In the genomic region with DNA sequence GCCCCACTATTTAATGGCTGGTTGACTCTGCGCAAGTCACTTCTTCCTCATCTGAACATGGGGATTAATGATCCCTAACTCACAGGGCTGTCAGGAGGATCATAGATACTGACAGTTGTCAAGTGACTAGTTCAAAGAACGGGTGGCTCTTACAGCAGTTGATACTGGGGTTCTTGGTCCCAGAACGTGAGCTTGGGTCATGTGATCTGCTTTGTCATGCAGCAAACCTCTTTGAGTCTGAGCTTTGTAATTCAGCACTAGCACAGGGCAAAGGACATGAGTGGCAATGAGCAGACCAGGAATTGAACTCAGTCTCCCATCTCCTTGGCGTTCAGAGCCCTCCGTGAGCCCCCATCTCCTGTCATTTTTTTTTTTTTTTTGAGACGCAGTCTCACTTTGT, we compare ENCODE assay signal across 22 cellular contexts.
DNase-seq lines count a peak whose midpoint lies in the region; ATAC-seq, FAIRE-seq and TF ChIP-seq lines count a peak whose summit lies in the region.
"Had no signal": no experiment of that assay in that cellular context is flagged by ENCODE, and none has a peak within 500 bp of the region (broad histone marks: within the 10 kb centered on the region; RNA-seq: fewer than 3 reads in every experiment).

No MANE protein-coding gene starts in this region.

- CTCF ChIA-PET in RWPE1 (lab: Yijun Ruan, JAX), result interaction anchor here (0.6 to 0.7 kb wide), 2 partner anchors 55 to 77 kb away, joined by 6 to 11 read pairs; no protein-coding TSS in a partner anchor
- CTCF ChIA-PET in WTC11 (lab: Charles Lee), result interaction anchor here (0.6 to 1.5 kb wide), 4 partner anchors 11 to 207 kb away, joined by 4 to 6 read pairs (median 4); no protein-coding TSS in a partner anchor

- H3K9me3 ChIP-seq in hepatocyte (ENCODE audit: low read depth) (no peaks in the 10 kb centered on the region), small intestine (ENCODE audit: control insufficient read depth, low read depth) (no peaks in the 10 kb centered on the region)
- H3K9me3 ChIP-seq: BE2C, BLaER1 had no signal

- H3K4me3 ChIP-seq in hepatocyte, result no peak overlapping the region
- H3K4me3 ChIP-seq in small intestine (ENCODE audit: low read depth in 1 of 2, low read length in 2 of 2), result no peak overlapping the region
- H3K4me3 ChIP-seq: BLaER1 had no signal

- H3K4me2 ChIP-seq in hepatocyte, result no peak overlapping the region
- H3K4me2 ChIP-seq: BLaER1 had no signal

- H3K9me2 ChIP-seq in hepatocyte (replicated peaks; ENCODE audit: insufficient read depth), result no peaks in the 10 kb centered on the region

- DNase-seq in RWPE1 (ENCODE audit: low spot score), result no peak
- no peak for DNase-seq in WTC11 (ENCODE audit: low spot score)
- no peak for DNase-seq in hepatocyte (ENCODE audit: low spot score)
- DNase-seq in small intestine, result peak; percentile 35
- DNase-seq in DMS 273 treated with DMSO at 0.1 percent for 48 hours (lab: John Stamatoyannopoulos, UW), result no peak
- DNase-seq: 8988T; ACHN; BE2C; C1 segment of cervical spinal cord; CD4-positive, alpha-beta memory T cell; CD4-positive, CD25-positive, alpha-beta regulatory T cell; CD8-positive, alpha-beta memory T cell; COR-L47; DMS79 treated with DMSO at 0.1 percent for 48 hours; GF-D8 had no signal

- no peaks in the 10 kb centered on the region for H3K9me3 Mint-ChIP-seq in WTC11
- H3K9me3 Mint-ChIP-seq: CD14-positive monocyte; CD4-positive, alpha-beta memory T cell; CD4-positive, CD25-positive, alpha-beta regulatory T cell; CD8-positive, alpha-beta memory T cell had no signal

- H3K27me3 ChIP-seq in hepatocyte (no peaks in the 10 kb centered on the region), small intestine (ENCODE audit: control insufficient read depth in 2 of 2, insufficient read depth in 2 of 2, low read length in 2 of 2) (no peaks in the 10 kb centered on the region)
- H3K27me3 ChIP-seq: BE2C, BLaER1 had no signal

- peak overlapping the region; percentile 49 for H3K27ac ChIP-seq in RWPE1
- peak overlapping the region; percentile 32 for H3K27ac ChIP-seq in hepatocyte
- no peak overlapping the region for H3K27ac ChIP-seq in small intestine (ENCODE audit: low read depth in 1 of 2, low read length in 1 of 2)
- H3K27ac ChIP-seq: BLaER1 had no signal

- POLR2A ChIA-PET in RWPE1 (lab: Yijun Ruan, JAX; ENCODE audit: low non-redundant PET) (no interaction called here), WTC11 (lab: Charles Lee) (interaction anchor here (0.7 kb wide), 1 partner anchor 131 kb away, joined by 3 read pairs; no protein-coding TSS in a partner anchor)

- no peak overlapping the region for H2AFZ ChIP-seq in hepatocyte

- peaks cover 28% of the 10 kb centered on the region for H3K4me1 Mint-ChIP-seq in WTC11
- H3K4me1 Mint-ChIP-seq: CD14-positive monocyte; CD4-positive, alpha-beta memory T cell; CD4-positive, CD25-positive, alpha-beta regulatory T cell; CD8-positive, alpha-beta memory T cell had no signal

- no peak for TF ChIP-seq CTCF in RWPE1 (conservative IDR thresholded peaks at IDR 0.05; ENCODE audit: low read depth)
- TF ChIP-seq CTCF in WTC11 (IDR thresholded peaks at IDR 0.05), result no peak
- no peak for TF ChIP-seq CTCF in hepatocyte (IDR thresholded peaks at IDR 0.05; ENCODE audit: poor library complexity)

- no peak for FAIRE-seq in small intestine (lab: Jason Lieb, UNC)
- FAIRE-seq: A204.1, G401.6, GM12891 had no signal

- 80% methylated on average over 6 of the region's 6 CpGs for WGBS in hepatocyte (ENCODE audit: low lambda C conversion rate, missing lambda C conversion rate)
- 37 to 73% (median 48%) methylated on average over 6 of the region's 6 CpGs for WGBS in small intestine, 3 donors

- H4K20me1 ChIP-seq in hepatocyte (ENCODE audit: insufficient read depth, poor library complexity, severe bottlenecking), result no peaks in the 10 kb centered on the region
- H4K20me1 ChIP-seq: BLaER1 had no signal

- no peak overlapping the region for H3K27ac Mint-ChIP-seq in WTC11
- H3K27ac Mint-ChIP-seq: CD14-positive monocyte; CD4-positive, alpha-beta memory T cell; CD4-positive, CD25-positive, alpha-beta regulatory T cell; CD8-positive, alpha-beta memory T cell had no signal

- H3K4me3 Mint-ChIP-seq in WTC11, result no peak overlapping the region
- H3K4me3 Mint-ChIP-seq: CD14-positive monocyte; CD4-positive, alpha-beta memory T cell; CD4-positive, CD25-positive, alpha-beta regulatory T cell; CD8-positive, alpha-beta memory T cell had no signal

- H3K36me3 ChIP-seq in hepatocyte (replicated peaks; ENCODE audit: insufficient read depth, low read depth) (no peaks in the 10 kb centered on the region), small intestine (ENCODE audit: control insufficient read depth in 2 of 2, insufficient read depth in 2 of 2, low read length in 2 of 2) (no peaks in the 10 kb centered on the region)
- H3K36me3 ChIP-seq: BE2C, BLaER1 had no signal

- no peaks in the 10 kb centered on the region for H3K79me2 ChIP-seq in hepatocyte

- no peaks in the 10 kb centered on the region for H3K36me3 Mint-ChIP-seq in WTC11
- H3K36me3 Mint-ChIP-seq: CD14-positive monocyte; CD4-positive, alpha-beta memory T cell; CD4-positive, CD25-positive, alpha-beta regulatory T cell; CD8-positive, alpha-beta memory T cell had no signal

- no peak for ATAC-seq in WTC11
- ATAC-seq in HG03432 (IDR thresholded peaks at IDR 0.05; ENCODE audit: unreplicated experiment), result no peak
- no peak for ATAC-seq in GM19035 (IDR thresholded peaks at IDR 0.05; ENCODE audit: unreplicated experiment)

- H3K4me1 ChIP-seq in hepatocyte (ENCODE audit: insufficient read depth) (peaks cover 15% of the 10 kb centered on the region), small intestine (ENCODE audit: control insufficient read depth in 2 of 2, insufficient read depth in 1 of 2, low read depth in 1 of 2, low read length in 1 of 2) (peaks cover 7 to 9% of the 10 kb centered on the region in 2 donors)
- H3K4me1 ChIP-seq: BLaER1 had no signal

- no peaks in the 10 kb centered on the region for H3K27me3 Mint-ChIP-seq in WTC11 (ENCODE audit: low read depth)

TF ChIP-seq in WTC11, 78 proteins besides CTCF, POLR2A, EP300 and RAD21:
- TF ChIP-seq JAZF1 (CRISPR knock-in tag; IDR thresholded peaks at IDR 0.05) (no peak), USF2 (CRISPR knock-in tag; IDR thresholded peaks at IDR 0.05) (peak; percentile 54)

Comparison
In these comparisons a context has a peak if more than half of its experiments do, and no peak if none do; other contexts are left out.
1. H3K27ac ChIP-seq: peak in RWPE1 (single experiment) and hepatocyte (single experiment); none in small intestine (0 of 2).